In genomic region chr17:57043276-57043675, GRCh38 we compare ENCODE assay signal across 8 cellular contexts.
"Had no signal": no experiment of that assay in that cellular context is flagged by ENCODE, and none has a peak within 500 bp of the region (broad histone marks: within the 10 kb centered on the region; RNA-seq: fewer than 3 reads in every experiment).

No MANE protein-coding gene starts in this region.

- H3K9ac ChIP-seq: GM23248 had no signal

- H3K4me3 Mint-ChIP-seq: H9 had no signal

- H3K27ac ChIP-seq: GM23248, HL-60 had no signal

- DNase-seq: GM23248, H9, HCEC 1CT had no signal

- H3K36me3 Mint-ChIP-seq: IgD-negative memory B cell had no signal

- H2AFZ ChIP-seq: GM23248 had no signal

- H3K9me3 Mint-ChIP-seq: IgD-negative memory B cell had no signal

- ATAC-seq: HepG2 had no signal

- H3K27ac Mint-ChIP-seq: H9 had no signal

- FAIRE-seq: H1, H54, HepG2 had no signal

- H3K4me3 ChIP-seq: GM23248 had no signal
